In genomic region chr2:218701806-218702205, GRCh38 we compare ENCODE assay signal across 1 cellular context.
TF ChIP-seq lines count a peak whose summit lies in the region.

No MANE protein-coding gene starts in this region.

TF ChIP-seq in HEK293T, 16 proteins besides CTCF, POLR2A, EP300 and RAD21:
- TF ChIP-seq L3MBTL2 (conservative IDR thresholded peaks at IDR 0.05): no peak
- no peak for TF ChIP-seq FOXA1 (IDR thresholded peaks at IDR 0.05)
- no peak for TF ChIP-seq FOXM1 (IDR thresholded peaks at IDR 0.05; ENCODE audit: borderline replicate concordance)
- TF ChIP-seq BHLHE40 (IDR thresholded peaks at IDR 0.05; ENCODE audit: borderline replicate concordance): no peak
- TF ChIP-seq ZNF384 (IDR thresholded peaks at IDR 0.05): no peak
- no peak for TF ChIP-seq LEF1 (IDR thresholded peaks at IDR 0.05; ENCODE audit: borderline replicate concordance)
- TF ChIP-seq ELF4 (IDR thresholded peaks at IDR 0.05): no peak
- no peak for TF ChIP-seq HDGF (IDR thresholded peaks at IDR 0.05; ENCODE audit: borderline replicate concordance)
- no peak for TF ChIP-seq PKNOX1 (IDR thresholded peaks at IDR 0.05)
- TF ChIP-seq NFRKB (IDR thresholded peaks at IDR 0.05): no peak
- TF ChIP-seq ARNT (IDR thresholded peaks at IDR 0.05): no peak
- TF ChIP-seq SP1 (IDR thresholded peaks at IDR 0.05): no peak
- TF ChIP-seq FOXK2 (IDR thresholded peaks at IDR 0.05): no peak
- TF ChIP-seq CTBP1 (IDR thresholded peaks at IDR 0.05; ENCODE audit: borderline replicate concordance): no peak
- no peak for TF ChIP-seq SUZ12 (IDR thresholded peaks at IDR 0.05)
- no peak for TF ChIP-seq TARDBP (IDR thresholded peaks at IDR 0.05)
